ENCODE assay signal across 8 cellular contexts in genomic region chr6:111661541-111662041, GRCh38. TPM values are rescaled to one million over a fixed set of nuclear protein-coding genes. Genes with fewer than 3 reads are reported as not detected.
DNase-seq lines count a peak whose midpoint lies in the region; ATAC-seq and TF ChIP-seq lines count a peak whose summit lies in the region.
"Had no signal": no experiment of that assay in that cellular context is flagged by ENCODE, and none has a peak within 500 bp of the region (broad histone marks: within the 10 kb centered on the region; RNA-seq: fewer than 3 reads in every experiment).

No MANE protein-coding gene starts in this region.

- peak; percentile 22 for DNase-seq in HT-29 (ENCODE audit: low spot score)
- peak; percentile 11 for DNase-seq in NCI-H510A treated with DMSO at 0.1 percent for 48 hours (lab: John Stamatoyannopoulos, UW)
- DNase-seq in fibroblast of lung (ENCODE audit: low read depth in 2 of 2): peak in 1 of 2 donors; percentile 11
- DNase-seq in psoas muscle: peak; percentile 52 to 81
- DNase-seq in CD14-positive monocyte (ENCODE audit: low spot score): no peak
- no peak for DNase-seq in NCI-H69 (lab: John Stamatoyannopoulos, UW)
- DNase-seq: activated CD4-positive, CD25-positive, alpha-beta regulatory T cell had no signal

- intact Hi-C loops in psoas muscle (cut with DNase I) (loop anchor here in 1 of 2 donors (5.0 kb wide), 1 partner anchor 54 kb away; the partner anchor contains the start of gene TRAF3IP2), CD14-positive monocyte (cut with micrococcal nuclease) (no loop called here)

- H3K4me1 ChIP-seq in fibroblast of lung (ENCODE audit: control insufficient read depth, extremely low read depth, insufficient read depth, low read length) (peaks cover 19% of the 10 kb centered on the region), psoas muscle (peaks cover 73% of the 10 kb centered on the region)

- H2AFZ ChIP-seq in fibroblast of lung (ENCODE audit: low read length): no peak overlapping the region

- H3K36me3 Mint-ChIP-seq in CD14-positive monocyte: peaks cover 51 to 64% of the 10 kb centered on the region in 2 donors

- no peaks in the 10 kb centered on the region for H4K20me1 ChIP-seq in fibroblast of lung (ENCODE audit: control insufficient read depth, extremely low read depth, insufficient read depth, low read length)

- TF ChIP-seq CTCF in fibroblast of lung (conservative IDR thresholded peaks at IDR 0.05 in 1 of 2, IDR thresholded peaks at IDR 0.05 in 1 of 2; ENCODE audit: low read depth in 1 of 2, low read length in 2 of 2): no peak
- TF ChIP-seq CTCF in psoas muscle (IDR thresholded peaks at IDR 0.05): no peak
- no peak for TF ChIP-seq CTCF in CD14-positive monocyte (IDR thresholded peaks at IDR 0.05)

- WGBS in psoas muscle, 3 donors: 32 to 46% (median 40%) methylated on average over 18 of the region's 18 CpGs

- H3K27me3 Mint-ChIP-seq in CD14-positive monocyte (ENCODE audit: low read depth in 3 of 3): peaks cover 0 to 2% (median 0%) of the 10 kb centered on the region in 3 donors

- peak overlapping the region; percentile 36 for H3K4me2 ChIP-seq in fibroblast of lung (ENCODE audit: extremely low read depth, insufficient read depth, low read length)

- peak; percentile 39 to 61 (median 53) for ATAC-seq in psoas muscle
- no peak for ATAC-seq in GM18519 (IDR thresholded peaks at IDR 0.05; ENCODE audit: low FRiP score, unreplicated experiment)

- no peak overlapping the region for H3K4me3 Mint-ChIP-seq in CD14-positive monocyte

- H3K27me3 ChIP-seq in fibroblast of lung (ENCODE audit: control insufficient read depth, insufficient read depth, low read length) (no peaks in the 10 kb centered on the region), psoas muscle (ENCODE audit: insufficient read depth in 3 of 3, low read length in 2 of 3) (no peaks in the 10 kb centered on the region)

- no peaks in the 10 kb centered on the region for H3K79me2 ChIP-seq in fibroblast of lung (ENCODE audit: control insufficient read depth, insufficient read depth, low read length)

- H3K9me3 Mint-ChIP-seq in CD14-positive monocyte: no peaks in the 10 kb centered on the region

- H3K9ac ChIP-seq in fibroblast of lung (ENCODE audit: insufficient read depth, low read length): no peak overlapping the region

- no peaks in the 10 kb centered on the region for H3K36me3 ChIP-seq in fibroblast of lung (ENCODE audit: control insufficient read depth, insufficient read depth, low read length)
- H3K36me3 ChIP-seq in psoas muscle (ENCODE audit: insufficient read depth in 1 of 2, low read depth in 1 of 2): no peaks in the 10 kb centered on the region

- H3K27ac ChIP-seq in fibroblast of lung (ENCODE audit: insufficient read depth, low read length) (no peak overlapping the region), psoas muscle (peak overlapping the region; percentile 86)

- H3K9me3 ChIP-seq in fibroblast of lung (ENCODE audit: control insufficient read depth, insufficient read depth, low read depth, low read length): no peaks in the 10 kb centered on the region
- no peaks in the 10 kb centered on the region for H3K9me3 ChIP-seq in psoas muscle

- H3K27ac Mint-ChIP-seq in CD14-positive monocyte: peak overlapping the region in 2 of 7 donors; percentile 5 to 10

- peaks cover 21% of the 10 kb centered on the region for H3K4me1 Mint-ChIP-seq in CD14-positive monocyte

- H3K4me3 ChIP-seq in fibroblast of lung (replicated peaks in 1 of 4; ENCODE audit: control extremely low read depth in 1 of 4, insufficient read depth in 1 of 4, low read depth in 3 of 4, low read length in 4 of 4) (no peak overlapping the region), psoas muscle (peak overlapping the region; percentile 55)

RNA-seq across cellular contexts. Expression of gene TRAF3IP2, which starts 55.9 kb away (rescaled TPM):
- 11.7 and 12.2 TPM in 2 replicates for total RNA-seq in HT-29 (2014; rRNA removed; shearing (Covaris generic))
- total RNA-seq in fibroblast of lung (15.2 and 37.0 TPM in 2 replicates), psoas muscle (10 to 100 TPM; 17.1 to 49.3 (median 19.5) TPM)
- polyA plus RNA-seq in fibroblast of lung (21.6 and 26.9 TPM in 2 replicates), psoas muscle (10 to 100 TPM in 2 of 3 donors, 1 to 10 TPM in 1; 7.9 to 46.5 (median 11.6) TPM), CD14-positive monocyte (1 to 10 TPM; 1.9 to 3.6 TPM)
- polyA plus RNA-seq in fibroblast of lung (2012): 22.1 and 22.2 TPM in 2 replicates
- 76.9 and 77.1 TPM in 2 replicates for polyA minus RNA-seq in fibroblast of lung (ENCODE audit: low replicate concordance)

Comparison
In these comparisons a context has a peak if more than half of its experiments do, and no peak if none do; other contexts are left out.
1. DNase-seq: peak in HT-29 (single experiment), NCI-H510A treated with DMSO at 0.1 percent for 48 hours (single experiment) and psoas muscle (2 of 2); none in CD14-positive monocyte (single experiment) and NCI-H69 (single experiment).